In genomic region chr2:230778350-230779140, GRCh38 we compare ENCODE assay signal across 11 cellular contexts.
DNase-seq lines count a peak whose midpoint lies in the region; ATAC-seq, FAIRE-seq and TF ChIP-seq lines count a peak whose summit lies in the region.
"Had no signal": no experiment of that assay in that cellular context is flagged by ENCODE, and none has a peak within 500 bp of the region (broad histone marks: within the 10 kb centered on the region; RNA-seq: fewer than 3 reads in every experiment).

No MANE protein-coding gene starts in this region.

- H3K4me3 ChIP-seq in Peyer's patch = no peak overlapping the region

- peaks cover 0 to 7% (median 0%) of the 10 kb centered on the region in 3 donors for H3K36me3 ChIP-seq in Peyer's patch

- H3K27me3 Mint-ChIP-seq in activated T-helper 1 cell treated with anti-CD3 and anti-CD28 coated beads, Interleukin-12 subunit alpha, Interleukin-12 subunit beta, Interleukin-2, Interleukin-4 antibody, amounts not matched to agents 30 ng/mL and 10 ng/mL and 1 ng/mL, durations not matched to agents 14 hours and 24 hours and 36 hours (ENCODE audit: insufficient read depth) = no peaks in the 10 kb centered on the region

- ATAC-seq in HG02610 (IDR thresholded peaks at IDR 0.05; ENCODE audit: unreplicated experiment) (peak; percentile 71), GM18867 (IDR thresholded peaks at IDR 0.05; ENCODE audit: unreplicated experiment) (no peak)

- peaks cover 0 to 31% (median 0%) of the 10 kb centered on the region in 4 donors for H3K4me1 ChIP-seq in Peyer's patch

- H3K9me3 Mint-ChIP-seq in activated T-helper 1 cell treated with anti-CD3 and anti-CD28 coated beads, Interleukin-12 subunit alpha, Interleukin-12 subunit beta, Interleukin-2, Interleukin-4 antibody, amounts not matched to agents 30 ng/mL and 10 ng/mL and 1 ng/mL, durations not matched to agents 14 hours and 24 hours and 36 hours = peaks cover 7% of the 10 kb centered on the region

- FAIRE-seq in GM12891 (lab: Jason Lieb, UNC) = peak; percentile 62

- TF ChIP-seq CTCF in Peyer's patch (IDR thresholded peaks at IDR 0.05) = no peak

- H3K27me3 ChIP-seq in Peyer's patch = no peaks in the 10 kb centered on the region

- peak overlapping the region; percentile 70 for H3K27ac Mint-ChIP-seq in activated T-helper 1 cell treated with anti-CD3 and anti-CD28 coated beads, Interleukin-12 subunit alpha, Interleukin-12 subunit beta, Interleukin-2, Interleukin-4 antibody, amounts not matched to agents 30 ng/mL and 10 ng/mL and 1 ng/mL, durations not matched to agents 14 hours and 24 hours and 36 hours

- H3K36me3 Mint-ChIP-seq in activated T-helper 1 cell treated with anti-CD3 and anti-CD28 coated beads, Interleukin-12 subunit alpha, Interleukin-12 subunit beta, Interleukin-2, Interleukin-4 antibody, amounts not matched to agents 30 ng/mL and 10 ng/mL and 1 ng/mL, durations not matched to agents 14 hours and 24 hours and 36 hours (ENCODE audit: low read depth) = peaks cover 64% of the 10 kb centered on the region

- no peak overlapping the region for H3K27ac ChIP-seq in Peyer's patch

- H3K4me3 Mint-ChIP-seq in activated T-helper 1 cell treated with anti-CD3 and anti-CD28 coated beads, Interleukin-12 subunit alpha, Interleukin-12 subunit beta, Interleukin-2, Interleukin-4 antibody, amounts not matched to agents 30 ng/mL and 10 ng/mL and 1 ng/mL, durations not matched to agents 14 hours and 24 hours and 36 hours = peak overlapping the region; percentile 30

- peaks cover 76% of the 10 kb centered on the region for H3K4me1 Mint-ChIP-seq in activated T-helper 1 cell treated with anti-CD3 and anti-CD28 coated beads, Interleukin-12 subunit alpha, Interleukin-12 subunit beta, Interleukin-2, Interleukin-4 antibody, amounts not matched to agents 30 ng/mL and 10 ng/mL and 1 ng/mL, durations not matched to agents 14 hours and 24 hours and 36 hours (ENCODE audit: low read depth)

- intact Hi-C loops in activated T-helper 1 cell treated with anti-CD3 and anti-CD28 coated beads, Interleukin-12 subunit alpha, Interleukin-12 subunit beta, Interleukin-2, Interleukin-4 antibody, amounts not matched to agents 30 ng/mL and 10 ng/mL and 1 ng/mL, durations not matched to agents 14 hours and 24 hours and 36 hours (cut with micrococcal nuclease) = no loop called here

- TF ChIP-seq POLR2A in GM12891 (IDR thresholded peaks at IDR 0.05; ENCODE audit: low read depth, low read length) (no peak), Peyer's patch (IDR thresholded peaks at IDR 0.05) (no peak)

- no peak for DNase-seq in GM12891 (ENCODE audit: insufficient read length, low spot score)
- DNase-seq in activated T-helper 1 cell treated with anti-CD3 and anti-CD28 coated beads, Interleukin-12 subunit alpha, Interleukin-12 subunit beta, Interleukin-2, Interleukin-4 antibody, amounts not matched to agents 30 ng/mL and 10 ng/mL and 1 ng/mL, durations not matched to agents 14 hours and 24 hours and 36 hours (ENCODE audit: low spot score) = no peak
- DNase-seq in lung microvascular endothelial cell (ENCODE audit: low read depth in 2 of 2) = peak; percentile 43 to 49
- no peak for DNase-seq in Peyer's patch
- DNase-seq in GDM1 (lab: John Stamatoyannopoulos, UW) = no peak
- no peak for DNase-seq in stimulated activated CD4-positive, alpha-beta T cell treated with anti-CD3 and anti-CD28 coated beads, Interleukin-4, amount 100 ng/mL, for 24 hours
- DNase-seq: cerebellar nuclear complex, DMS53, NCI-H446 treated with DMSO at 0.1 percent for 48 hours had no signal

- H3K9me3 ChIP-seq in Peyer's patch = no peaks in the 10 kb centered on the region

TF ChIP-seq in GM12891, 5 proteins besides CTCF, POLR2A, EP300 and RAD21:
- TF ChIP-seq PAX5 (IDR thresholded peaks at IDR 0.05; ENCODE audit: insufficient read depth, low read length, severe bottlenecking) = peak; percentile 6
- no peak for TF ChIP-seq SPI1 (IDR thresholded peaks at IDR 0.05; ENCODE audit: low read depth, low read length)
- TF ChIP-seq POLR2AphosphoS5 (IDR thresholded peaks at IDR 0.05; ENCODE audit: low read depth, low read length) = no peak
- no peak for TF ChIP-seq POU2F2 (IDR thresholded peaks at IDR 0.05; ENCODE audit: low read depth, low read length)
- TF ChIP-seq TAF1 (IDR thresholded peaks at IDR 0.05; ENCODE audit: low read depth, low read length) = no peak

Comparison
In these comparisons a context has a peak if more than half of its experiments do, and no peak if none do; other contexts are left out.
1. DNase-seq: peak in lung microvascular endothelial cell (2 of 2); none in GM12891 (single experiment), activated T-helper 1 cell treated with anti-CD3 and anti-CD28 coated beads, Interleukin-12 subunit alpha, Interleukin-12 subunit beta, Interleukin-2, Interleukin-4 antibody, amounts not matched to agents 30 ng/mL and 10 ng/mL and 1 ng/mL, durations not matched to agents 14 hours and 24 hours and 36 hours (single experiment), Peyer's patch (0 of 3), GDM1 (single experiment) and stimulated activated CD4-positive, alpha-beta T cell treated with anti-CD3 and anti-CD28 coated beads, Interleukin-4, amount 100 ng/mL, for 24 hours (single experiment).